ENCODE assay signal across 17 cellular contexts in the genomic region with DNA sequence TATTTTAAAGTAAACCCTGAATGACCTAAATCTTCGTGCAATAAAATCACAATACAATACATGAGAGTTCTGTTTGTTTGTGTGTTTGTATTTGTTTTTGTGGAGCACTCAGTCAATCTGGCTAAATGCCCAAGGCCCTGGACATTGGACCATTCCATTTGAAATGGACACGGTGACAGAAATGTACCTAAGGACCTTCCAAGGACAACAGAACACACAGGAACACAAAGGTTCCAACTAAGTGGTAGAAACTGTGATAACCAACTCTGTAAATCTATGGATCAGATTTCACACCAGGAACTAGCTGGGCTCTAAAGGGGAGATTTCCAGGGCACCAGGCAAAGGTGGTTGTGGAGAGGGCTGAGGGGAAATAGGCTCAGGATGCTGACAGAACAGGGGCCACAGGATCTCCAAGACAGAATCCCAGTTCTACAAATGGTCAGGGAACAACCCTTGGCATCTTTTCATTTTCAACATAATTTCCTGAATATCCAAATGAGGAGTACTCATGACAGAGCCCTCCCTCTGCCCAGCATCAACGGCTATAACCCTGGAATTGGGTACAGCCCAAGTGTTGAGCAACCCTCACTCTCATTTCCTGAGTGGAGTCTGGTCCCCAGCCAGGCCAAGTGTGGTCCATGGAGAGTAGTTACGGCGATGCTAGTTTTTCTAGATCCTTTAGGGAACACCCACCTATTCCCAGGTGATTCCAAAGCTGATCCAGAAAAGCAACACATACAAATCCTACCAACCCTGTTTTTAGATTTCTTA.
DNase-seq lines count a peak whose midpoint lies in the region; ATAC-seq and TF ChIP-seq lines count a peak whose summit lies in the region.
"Had no signal": no experiment of that assay in that cellular context is flagged by ENCODE, and none has a peak within 500 bp of the region (broad histone marks: within the 10 kb centered on the region; RNA-seq: fewer than 3 reads in every experiment).

No MANE protein-coding gene starts in this region.

- H3K9me2 ChIP-seq in GM23248 (ENCODE audit: insufficient read depth): no peaks in the 10 kb centered on the region

- H3F3A ChIP-seq in GM23248 (ENCODE audit: insufficient read depth): no peaks in the 10 kb centered on the region

- no peak overlapping the region for H3K4me3 Mint-ChIP-seq in glutamatergic neuron (ENCODE audit: unreplicated experiment)
- no peak overlapping the region for H3K4me3 Mint-ChIP-seq in activated T-helper 2 cell treated with anti-CD3 and anti-CD28 coated beads, Interferon-gamma antibody, Interleukin-2, Interleukin-4, amounts not matched to agents 10 μg/mL and 5 μg/mL and 100 μg/mL, durations not matched to agents 14 hours and 24 hours and 36 hours (ENCODE audit: low read depth)
- H3K4me3 Mint-ChIP-seq: immature natural killer cell, WTC11 had no signal

- H3K27me3 Mint-ChIP-seq in glutamatergic neuron (ENCODE audit: unreplicated experiment): no peaks in the 10 kb centered on the region
- H3K27me3 Mint-ChIP-seq in activated T-helper 2 cell treated with anti-CD3 and anti-CD28 coated beads, Interferon-gamma antibody, Interleukin-2, Interleukin-4, amounts not matched to agents 10 μg/mL and 5 μg/mL and 100 μg/mL, durations not matched to agents 14 hours and 24 hours and 36 hours (ENCODE audit: low read depth): no peaks in the 10 kb centered on the region

- H3K27ac ChIP-seq in GM23248: no peak overlapping the region
- H3K27ac ChIP-seq in ascending aorta: no peak overlapping the region
- no peak overlapping the region for H3K27ac ChIP-seq in right cardiac atrium (ENCODE audit: low read length)
- H3K27ac ChIP-seq: brain microvascular endothelial cell, thoracic aorta had no signal

- H2AFZ ChIP-seq in GM23248: no peak overlapping the region

- intact Hi-C loops in ascending aorta (cut with DNase I) (no loop called here), right cardiac atrium (cut with DNase I) (no loop called here)
- intact Hi-C loops in activated T-helper 2 cell treated with anti-CD3 and anti-CD28 coated beads, Interferon-gamma antibody, Interleukin-2, Interleukin-4, amounts not matched to agents 10 μg/mL and 5 μg/mL and 100 μg/mL, durations not matched to agents 14 hours and 24 hours and 36 hours (cut with micrococcal nuclease): no loop called here

- H3K9me3 ChIP-seq in GM23248 (ENCODE audit: low read depth): no peaks in the 10 kb centered on the region
- no peaks in the 10 kb centered on the region for H3K9me3 ChIP-seq in ascending aorta
- H3K9me3 ChIP-seq in right cardiac atrium (ENCODE audit: control insufficient read depth, low read length): no peaks in the 10 kb centered on the region
- H3K9me3 ChIP-seq: thoracic aorta had no signal

- no peaks in the 10 kb centered on the region for H4K20me1 ChIP-seq in GM23248 (ENCODE audit: insufficient read depth)

- H3K79me2 ChIP-seq in GM23248 (ENCODE audit: insufficient read depth): no peaks in the 10 kb centered on the region

- H3K36me3 ChIP-seq in GM23248 (ENCODE audit: low read depth) (no peaks in the 10 kb centered on the region), ascending aorta (no peaks in the 10 kb centered on the region)
- H3K36me3 ChIP-seq: brain microvascular endothelial cell, thoracic aorta had no signal

- no peak overlapping the region for H3K27ac Mint-ChIP-seq in glutamatergic neuron (ENCODE audit: unreplicated experiment)
- no peak overlapping the region for H3K27ac Mint-ChIP-seq in activated T-helper 2 cell treated with anti-CD3 and anti-CD28 coated beads, Interferon-gamma antibody, Interleukin-2, Interleukin-4, amounts not matched to agents 10 μg/mL and 5 μg/mL and 100 μg/mL, durations not matched to agents 14 hours and 24 hours and 36 hours
- H3K27ac Mint-ChIP-seq: immature natural killer cell, WTC11 had no signal

- H3K4me3 ChIP-seq in GM23248 (no peak overlapping the region), ascending aorta (no peak overlapping the region), right cardiac atrium (ENCODE audit: low read length) (no peak overlapping the region)
- H3K4me3 ChIP-seq: thoracic aorta had no signal

- peaks cover 1% of the 10 kb centered on the region for H3K9me3 Mint-ChIP-seq in glutamatergic neuron (ENCODE audit: unreplicated experiment)
- no peaks in the 10 kb centered on the region for H3K9me3 Mint-ChIP-seq in activated T-helper 2 cell treated with anti-CD3 and anti-CD28 coated beads, Interferon-gamma antibody, Interleukin-2, Interleukin-4, amounts not matched to agents 10 μg/mL and 5 μg/mL and 100 μg/mL, durations not matched to agents 14 hours and 24 hours and 36 hours
- H3K9me3 Mint-ChIP-seq: WTC11 had no signal

- no peak overlapping the region for H3K4me2 ChIP-seq in GM23248 (ENCODE audit: unreplicated experiment)

- 30 to 36% methylated on average over 5 of the region's 5 CpGs for WGBS in GM23248 (ENCODE audit: low coverage in 1 of 2, low lambda C conversion rate in 2 of 2, missing lambda C conversion rate in 2 of 2), 2 experiments
- 49% methylated on average over 5 of the region's 5 CpGs for WGBS in right cardiac atrium

- ATAC-seq in right cardiac atrium: peak; percentile 85 to 89
- no peak for ATAC-seq in GM18873 (IDR thresholded peaks at IDR 0.05; ENCODE audit: low FRiP score, unreplicated experiment)
- ATAC-seq: PC-3, WTC11 had no signal

- DNase-seq in GM23248 (peak; percentile 53), ascending aorta (ENCODE audit: low spot score in 2 of 2) (peak; percentile 8 to 63), right cardiac atrium (peak; percentile 63 to 82 (median 75)), stromal cell of bone marrow (ENCODE audit: low read depth) (peak; percentile 68), glutamatergic neuron (no peak), ureter (ENCODE audit: low spot score) (no peak)
- DNase-seq in activated T-helper 2 cell treated with anti-CD3 and anti-CD28 coated beads, Interferon-gamma antibody, Interleukin-2, Interleukin-4, amounts not matched to agents 10 μg/mL and 5 μg/mL and 100 μg/mL, durations not matched to agents 14 hours and 24 hours and 36 hours (ENCODE audit: low spot score): no peak
- DNase-seq: activated gamma-delta T cell treated with Interleukin-2 at 50 U/mL for 16 hours; brain microvascular endothelial cell; effector CD8-positive, alpha-beta T cell; foreskin melanocyte; immature natural killer cell; NCI-H1092; PC-3 had no signal

- H3K27me3 ChIP-seq in GM23248 (replicated peaks; ENCODE audit: insufficient read depth) (no peaks in the 10 kb centered on the region), ascending aorta (no peaks in the 10 kb centered on the region), right cardiac atrium (ENCODE audit: control insufficient read depth, insufficient read depth) (no peaks in the 10 kb centered on the region)
- H3K27me3 ChIP-seq: brain microvascular endothelial cell had no signal

- peaks cover 2% of the 10 kb centered on the region for H3K4me1 Mint-ChIP-seq in glutamatergic neuron (ENCODE audit: low read depth, unreplicated experiment)
- no peaks in the 10 kb centered on the region for H3K4me1 Mint-ChIP-seq in activated T-helper 2 cell treated with anti-CD3 and anti-CD28 coated beads, Interferon-gamma antibody, Interleukin-2, Interleukin-4, amounts not matched to agents 10 μg/mL and 5 μg/mL and 100 μg/mL, durations not matched to agents 14 hours and 24 hours and 36 hours (ENCODE audit: low read depth)
- H3K4me1 Mint-ChIP-seq: immature natural killer cell had no signal

- no peak overlapping the region for H3K9ac ChIP-seq in GM23248

- no peaks in the 10 kb centered on the region for H3K36me3 Mint-ChIP-seq in glutamatergic neuron (ENCODE audit: unreplicated experiment)
- H3K36me3 Mint-ChIP-seq in activated T-helper 2 cell treated with anti-CD3 and anti-CD28 coated beads, Interferon-gamma antibody, Interleukin-2, Interleukin-4, amounts not matched to agents 10 μg/mL and 5 μg/mL and 100 μg/mL, durations not matched to agents 14 hours and 24 hours and 36 hours (ENCODE audit: low read depth): no peaks in the 10 kb centered on the region
- H3K36me3 Mint-ChIP-seq: immature natural killer cell, WTC11 had no signal

- TF ChIP-seq CTCF in ascending aorta (IDR thresholded peaks at IDR 0.05) (no peak), glutamatergic neuron (IDR thresholded peaks at IDR 0.05; ENCODE audit: partially characterized antibody, unreplicated experiment) (no peak)

- H3K4me1 ChIP-seq in GM23248 (ENCODE audit: insufficient read depth): no peaks in the 10 kb centered on the region
- peaks cover 0 to 3% of the 10 kb centered on the region in 2 donors for H3K4me1 ChIP-seq in ascending aorta
- peaks cover 4% of the 10 kb centered on the region for H3K4me1 ChIP-seq in right cardiac atrium (ENCODE audit: control insufficient read depth, insufficient read depth, low read length)

- in situ Hi-C loops in GM23248 (cut with MboI): no loop called here

Comparison
In these comparisons a context has a peak if more than half of its experiments do, and no peak if none do; other contexts are left out.
1. DNase-seq: peak in GM23248 (single experiment), ascending aorta (2 of 2), right cardiac atrium (3 of 3) and stromal cell of bone marrow (single experiment); none in glutamatergic neuron (single experiment), ureter (single experiment) and activated T-helper 2 cell treated with anti-CD3 and anti-CD28 coated beads, Interferon-gamma antibody, Interleukin-2, Interleukin-4, amounts not matched to agents 10 μg/mL and 5 μg/mL and 100 μg/mL, durations not matched to agents 14 hours and 24 hours and 36 hours (single experiment).